ENCODE assay signal across 23 cellular contexts in genomic region chr10:89019589-89020327, GRCh38.
"Had no signal": no experiment of that assay in that cellular context is flagged by ENCODE, and none has a peak within 500 bp of the region (broad histone marks: within the 10 kb centered on the region; RNA-seq: fewer than 3 reads in every experiment).

No MANE protein-coding gene starts in this region.

- H3K27me3 ChIP-seq: ascending aorta, brain microvascular endothelial cell, left lung, spleen, tibial artery had no signal

- H3K4me3 ChIP-seq: ascending aorta, left lung, prostate gland, spleen, tibial artery had no signal

- DNase-seq: activated CD4-positive, alpha-beta T cell treated with anti-CD3 and anti-CD28 coated beads, Interleukin-2, amount 10 ng/mL, durations not matched to agents 7 days and 5 days; activated CD4-positive, CD25-positive, alpha-beta regulatory T cell treated with anti-CD3 and anti-CD28 coated beads, Interleukin-2, amount 50 U/mL, for 72 hours; activated CD8-positive, alpha-beta memory T cell treated with anti-CD3 and anti-CD28 coated beads, Interleukin-2, amount 10 ng/mL, durations not matched to agents 7 days and 5 days; activated CD8-positive, alpha-beta T cell treated with anti-CD3 and anti-CD28 coated beads for 36 hours; activated gamma-delta T cell treated with Interleukin-2 at 50 U/mL for 16 hours; activated T-cell treated with anti-CD3 and anti-CD28 coated beads for 4 hours; brain microvascular endothelial cell; caudate nucleus; effector memory CD8-positive, alpha-beta T cell; foreskin fibroblast; immature natural killer cell; kidney glomerular epithelial cell; mammary epithelial cell; nephron progenitor cell; spleen; stimulated activated CD4-positive, alpha-beta T cell treated with anti-CD3 and anti-CD28 coated beads, Interleukin-4, amount 100 ng/mL, for 1 hour; stimulated activated naive CD8-positive, alpha-beta T cell treated with anti-CD3 and anti-CD28 coated beads, Interleukin-15, Interleukin-2, amounts not matched to agents 100 U/mL and 50 U/mL, for 24 hours; tibial artery; WERI-Rb-1 had no signal

- H3K9me3 ChIP-seq: ascending aorta, prostate gland, tibial artery had no signal

- H3K4me1 ChIP-seq: ascending aorta, prostate gland, tibial artery had no signal

- H3K27ac ChIP-seq: ascending aorta, brain microvascular endothelial cell, left lung, prostate gland, spleen, tibial artery, WERI-Rb-1 had no signal

- H3K36me3 ChIP-seq: brain microvascular endothelial cell, prostate gland, WERI-Rb-1 had no signal

- ATAC-seq: activated CD8-positive, alpha-beta memory T cell treated with anti-CD3 and anti-CD28 coated beads, Interleukin-2, amount 10 ng/mL, durations not matched to agents 7 days and 5 days; activated CD8-positive, alpha-beta T cell treated with anti-CD3 and anti-CD28 coated beads for 36 hours; effector memory CD8-positive, alpha-beta T cell; left lung; SK-N-SH treated with all-trans-retinoic acid at 6 μM for 48 hours; stimulated activated naive CD8-positive, alpha-beta T cell treated with anti-CD3 and anti-CD28 coated beads, Interleukin-15, Interleukin-2, amounts not matched to agents 100 U/mL and 50 U/mL, for 24 hours had no signal
